In genomic region chr2:230668184-230668938, GRCh38 we compare ENCODE assay signal across 8 cellular contexts. TPM values are rescaled to one million over a fixed set of nuclear protein-coding genes. Genes with fewer than 3 reads are reported as not detected.
A peak's percentile ranks its signal among the peaks of the same experiment; 100 is the strongest.
DNase-seq lines count a peak whose midpoint lies in the region; ATAC-seq, FAIRE-seq and TF ChIP-seq lines count a peak whose summit lies in the region.

No MANE protein-coding gene starts in this region.

- H3K18ac ChIP-seq in H1 (ENCODE audit: extremely low read depth, low read length), result no peak overlapping the region

- H3K4me2 ChIP-seq in OCI-LY3 (ENCODE audit: low read length) (peak overlapping the region; percentile 50), H1 (ENCODE audit: insufficient read depth in 1 of 2, low read depth in 2 of 2, low read length in 2 of 2) (no peak overlapping the region)

- H3K23ac ChIP-seq in H1 (ENCODE audit: insufficient read length), result no peak overlapping the region

- no peaks in the 10 kb centered on the region for H3K79me1 ChIP-seq in H1 (ENCODE audit: low read depth, low read length)

- no peak for TF ChIP-seq CTCF in OCI-LY3 (IDR thresholded peaks at IDR 0.05; ENCODE audit: low read depth, low read length)
- no peak for TF ChIP-seq CTCF in H1 (IDR thresholded peaks at IDR 0.05; ENCODE audit: control extremely low read depth in 1 of 3, insufficient read depth in 1 of 3, low read depth in 1 of 3, low read length in 3 of 3)
- no peak for TF ChIP-seq CTCF in sigmoid colon (IDR thresholded peaks at IDR 0.05)

- intact Hi-C loops in sigmoid colon (cut with DNase I), result no loop called here

- H3K23me2 ChIP-seq in H1 (ENCODE audit: low read depth, low read length), result no peaks in the 10 kb centered on the region

- POLR2A ChIA-PET in H1 (lab: Charles Lee; ENCODE audit: partially characterized antibody), result interaction anchor here (1.6 kb wide), 1 partner anchor 8 kb away, joined by 3 read pairs; no protein-coding TSS in a partner anchor

- H2BK12ac ChIP-seq in H1 (ENCODE audit: low read depth, low read length), result no peak overlapping the region

- H4K8ac ChIP-seq in H1 (ENCODE audit: extremely low read depth, insufficient read depth, low read length), result no peak overlapping the region

- H2AFZ ChIP-seq in ACC112 (ENCODE audit: low read length, unreplicated experiment), result no peak overlapping the region
- H2AFZ ChIP-seq in OCI-LY3 (ENCODE audit: low read depth, low read length), result no peak overlapping the region
- H2AFZ ChIP-seq in H1 (ENCODE audit: low read length), result 0 out of 2 replicates have a peak overlapping the region, but pooled peaks have one; percentile 58

- H3K56ac ChIP-seq in H1 (replicated peaks; ENCODE audit: insufficient read length, low read depth, low read length), result no peak overlapping the region

- no peaks in the 10 kb centered on the region for H3K9me3 ChIP-seq in OCI-LY3 (ENCODE audit: insufficient read depth, low read length)
- no peaks in the 10 kb centered on the region for H3K9me3 ChIP-seq in H1 (ENCODE audit: insufficient read depth in 2 of 2, low read depth in 1 of 2, low read length in 1 of 2)
- no peaks in the 10 kb centered on the region for H3K9me3 ChIP-seq in sigmoid colon

- no peak for TF ChIP-seq POLR2A in H1 (IDR thresholded peaks at IDR 0.05; ENCODE audit: control extremely low read depth in 1 of 2, low read depth in 2 of 2, low read length in 2 of 2)
- TF ChIP-seq POLR2A in sigmoid colon (IDR thresholded peaks at IDR 0.05), result no peak

- no peak for TF ChIP-seq RAD21 in H1 (IDR thresholded peaks at IDR 0.05 in 1 of 2, conservative IDR thresholded peaks at IDR 0.05 in 1 of 2; ENCODE audit: low read depth in 2 of 2, low read length in 2 of 2)

- H3K27me3 ChIP-seq in ACC112 (ENCODE audit: insufficient read depth, low read length) (no peaks in the 10 kb centered on the region), OCI-LY3 (ENCODE audit: low read depth, low read length) (no peaks in the 10 kb centered on the region), H1 (replicated peaks in 1 of 4; ENCODE audit: control insufficient read depth in 3 of 4, extremely low read depth in 1 of 4, insufficient read depth in 3 of 4, low read length in 3 of 4) (peaks cover 0 to 3% (median 1%) of the 10 kb centered on the region in 4 experiments; a peak in 3 of 7 replicates), sigmoid colon (no peaks in the 10 kb centered on the region)

- TF ChIP-seq EP300 in H1 (IDR thresholded peaks at IDR 0.05; ENCODE audit: borderline replicate concordance in 1 of 2, low read depth in 2 of 2, low read length in 2 of 2) (no peak), sigmoid colon (IDR thresholded peaks at IDR 0.05) (no peak)

- H3K79me2 ChIP-seq in ACC112 (ENCODE audit: control insufficient read depth, insufficient read depth, low read length, unreplicated experiment) (no peaks in the 10 kb centered on the region), OCI-LY3 (ENCODE audit: low read length) (no peaks in the 10 kb centered on the region), H1 (ENCODE audit: control insufficient read depth in 1 of 2, insufficient read depth in 2 of 2, low read length in 2 of 2) (no peaks in the 10 kb centered on the region)

- H3K4me3 ChIP-seq in ACC112 (ENCODE audit: low read depth, low read length) (no peak overlapping the region), OCI-LY3 (ENCODE audit: low read length) (no peak overlapping the region), H1 (ENCODE audit: extremely low read depth in 1 of 4, insufficient read depth in 2 of 4, low read depth in 3 of 4, low read length in 4 of 4) (no peak overlapping the region), sigmoid colon (no peak overlapping the region)

- H3K4me1 ChIP-seq in ACC112 (ENCODE audit: control insufficient read depth, insufficient read depth, low read length, unreplicated experiment), result peaks cover 29% of the 10 kb centered on the region
- peaks cover 83% of the 10 kb centered on the region for H3K4me1 ChIP-seq in OCI-LY3 (ENCODE audit: low read length)
- H3K4me1 ChIP-seq in H1 (replicated peaks in 1 of 4; ENCODE audit: control insufficient read depth in 3 of 4, insufficient read depth in 4 of 4, low read length in 3 of 4), result peaks cover 7 to 18% (median 14%) of the 10 kb centered on the region in 4 experiments; a peak in 6 of 7 replicates
- H3K4me1 ChIP-seq in sigmoid colon, result no peaks in the 10 kb centered on the region

- H2BK20ac ChIP-seq in H1 (ENCODE audit: low read length), result no peak overlapping the region; the same call in 1 of the 2 replicates

- no peak for FAIRE-seq in H1 (lab: Jason Lieb, UNC)

- CTCF ChIA-PET in H1 (lab: Charles Lee; ENCODE audit: partially characterized antibody), result interaction anchor here (0.6 to 1.4 kb wide), 4 partner anchors 130 to 1004 kb away, joined by 3 to 5 read pairs (median 3); no protein-coding TSS in a partner anchor

- H4K20me1 ChIP-seq in OCI-LY3 (ENCODE audit: insufficient read depth, low read length), result no peaks in the 10 kb centered on the region
- no peaks in the 10 kb centered on the region for H4K20me1 ChIP-seq in H1 (replicated peaks in 1 of 2; ENCODE audit: control insufficient read depth in 1 of 2, insufficient read depth in 2 of 2, low read length in 2 of 2)

- peak overlapping the region; percentile 53 for H3K27ac ChIP-seq in ACC112 (ENCODE audit: low read depth, low read length)
- H3K27ac ChIP-seq in OCI-LY3 (ENCODE audit: low read length), result peak overlapping the region; percentile 100
- no peak overlapping the region for H3K27ac ChIP-seq in H1 (ENCODE audit: low read depth, low read length)
- H3K27ac ChIP-seq in sigmoid colon, result peak overlapping the region in 3 of 4 donors; percentile 23 to 34 (median 27)

- peak; percentile 61 for ATAC-seq in GM18868 (IDR thresholded peaks at IDR 0.05; ENCODE audit: unreplicated experiment)
- peak; percentile 65 for ATAC-seq in HG02973 (IDR thresholded peaks at IDR 0.05; ENCODE audit: unreplicated experiment)

- no peak overlapping the region for H4K91ac ChIP-seq in H1 (replicated peaks; ENCODE audit: insufficient read length, low read length)

- H3K9ac ChIP-seq in OCI-LY3 (ENCODE audit: low read length) (peak overlapping the region; percentile 94), H1 (replicated peaks in 1 of 4; ENCODE audit: extremely low read depth in 1 of 4, low read depth in 3 of 4, low read length in 3 of 4) (no peak overlapping the region)

- H4K5ac ChIP-seq in H1 (ENCODE audit: insufficient read length, low read depth, low read length), result no peak overlapping the region

- peak overlapping the region; percentile 31; the same call in 1 of the 2 replicates for H2BK15ac ChIP-seq in H1 (ENCODE audit: low read length)

- H2AK5ac ChIP-seq in H1 (ENCODE audit: low read depth, low read length), result no peak overlapping the region

- H3K36me3 ChIP-seq in ACC112 (ENCODE audit: insufficient read depth, low read length) (no peaks in the 10 kb centered on the region), OCI-LY3 (replicated peaks; ENCODE audit: low read depth, low read length) (no peaks in the 10 kb centered on the region), H1 (ENCODE audit: control insufficient read depth in 2 of 4, insufficient read depth in 4 of 4, low read length in 3 of 4) (no peaks in the 10 kb centered on the region), sigmoid colon (no peaks in the 10 kb centered on the region)

- no peak overlapping the region for H2BK120ac ChIP-seq in H1 (replicated peaks; ENCODE audit: low read depth, low read length)

- no peak overlapping the region for H3K14ac ChIP-seq in H1 (ENCODE audit: insufficient read length)

- WGBS in H1 (ENCODE audit: extremely low coverage in 1 of 2, insufficient coverage in 1 of 2, insufficient read length in 1 of 2, insufficient replicate concordance in 2 of 2, low coverage in 1 of 2, low lambda C conversion rate in 2 of 2, missing lambda C conversion rate in 1 of 2), 2 experiments, result 79% methylated on average over 12 of the region's 12 CpGs; no CpG with 5 or more reads in 1 of the 2 experiments
- whole genome bisulfite sequencing in sigmoid colon, 2 donors, result 65 to 82% methylated on average over 12 of the region's 12 CpGs

- peak overlapping the region; percentile 76 for H3K4ac ChIP-seq in H1 (replicated peaks; ENCODE audit: insufficient read length, low read depth, low read length)

- peak overlapping the region; percentile 45; the same call in 1 of the 2 replicates for H2BK5ac ChIP-seq in H1 (ENCODE audit: low read depth, low read length)

- no peak for DNase-seq in H1 (ENCODE audit: low read depth in 1 of 2, low spot score in 2 of 2)
- no peak for DNase-seq in sigmoid colon
- DNase-seq in ureter (ENCODE audit: low spot score), result no peak
- no peak for DNase-seq in dedifferentiated amniotic fluid mesenchymal stem cell (ENCODE audit: extremely low spot score)

TF ChIP-seq in H1, 55 proteins besides CTCF, POLR2A, EP300 and RAD21:
- TF ChIP-seq SAP30 (IDR thresholded peaks at IDR 0.05; ENCODE audit: insufficient read depth, insufficient replicate concordance, low read length) (no peak), EGR1 (IDR thresholded peaks at IDR 0.05; ENCODE audit: borderline replicate concordance, low read depth, low read length) (no peak), KDM5A (IDR thresholded peaks at IDR 0.05; ENCODE audit: low read length) (no peak)
TF ChIP-seq in H1: peak in this region for 0.

RNA-seq across cellular contexts. Expression of gene CAB39, which starts 44.3 kb away (rescaled TPM):
- total RNA-seq in H1 (2021; fragmentation: NEBNext Ultra II Directional; extraction: Animal tissue kit (Norgen Biotek cat#: 25700)), result 48.3 and 50.5 TPM in 2 replicates
- polyA plus RNA-seq in H1 (2011; rRNA removed) (12.8 and 16.4 TPM in 2 replicates), sigmoid colon (100 to 1,000 TPM in 1 of 3 donors, 10 to 100 TPM in 2; 60.2 to 128 (median 70.9) TPM)
- 21.9 TPM for polyA plus RNA-seq in H1 (2011; cell fraction: cytosol; rRNA removed)
- 10.9 TPM for polyA plus RNA-seq in H1 (2011; cell fraction: nucleus; rRNA removed)
- polyA plus RNA-seq in H1 (2012, experiment 1 of 2), result 22.0 to 33.8 TPM (median 26.7 TPM) in 4 replicates
- 2.2 TPM for polyA plus RNA-seq in H1 (2012, experiment 2 of 2)
- polyA plus RNA-seq in H1 (2013, experiment 1 of 2), result 24.1 TPM
- 25.0 TPM for polyA plus RNA-seq in H1 (2013, experiment 2 of 2)
- polyA minus RNA-seq in H1 (2011; rRNA and poly(A)+ RNA removed), result 42.6 and 45.2 TPM in 2 replicates
- 28.2 TPM for polyA minus RNA-seq in H1 (2011; cell fraction: cytosol; rRNA and poly(A)+ RNA removed)
- polyA minus RNA-seq in H1 (2011; cell fraction: nucleus; rRNA and poly(A)+ RNA removed), result 29.6 TPM
- total RNA-seq in sigmoid colon (10 to 100 TPM; 63.7 to 77.9 (median 73.4) TPM), ureter (85.8 TPM)
